Comparison of ENCODE assay signal across 3 cellular contexts in genomic region chr12:57774634-57775033, GRCh38. TPM values are rescaled to one million over a fixed set of nuclear protein-coding genes. Genes with fewer than 3 reads are reported as not detected.
"Had no signal": no experiment of that assay in that cellular context is flagged by ENCODE, and none has a peak within 500 bp of the region (broad histone marks: within the 10 kb centered on the region; RNA-seq: fewer than 3 reads in every experiment).

No MANE protein-coding gene starts in this region.

RNA-seq across cellular contexts. Expression of gene CYP27B1, which starts 7.8 kb away (rescaled TPM):
- total RNA-seq: frontal cortex, left ventricle myocardium superior had no signal
- polyA plus RNA-seq: immature natural killer cell had no signal
